9 cellular contexts compared by ENCODE assay signal in genomic region chr2:3223080-3223923, GRCh38.
DNase-seq lines count a peak whose midpoint lies in the region; ATAC-seq and TF ChIP-seq lines count a peak whose summit lies in the region.
"Had no signal": no experiment of that assay in that cellular context is flagged by ENCODE, and none has a peak within 500 bp of the region (broad histone marks: within the 10 kb centered on the region; RNA-seq: fewer than 3 reads in every experiment).

No MANE protein-coding gene starts in this region.

- H3K4me3 ChIP-seq in left lung (no peak overlapping the region), coronary artery (no peak overlapping the region)
- H3K4me3 ChIP-seq: lower lobe of right lung had no signal

- intact Hi-C loops in left lung (cut with DNase I) (no loop called here), left cardiac atrium (cut with DNase I) (no loop called here)

- CTCF ChIA-PET in RWPE1 (lab: Yijun Ruan, JAX), result no interaction called here

- no peaks in the 10 kb centered on the region for H3K27me3 ChIP-seq in left lung

- no peaks in the 10 kb centered on the region for H3K4me1 ChIP-seq in left lung
- H3K4me1 ChIP-seq: lower lobe of right lung had no signal

- ATAC-seq in GM19328 (IDR thresholded peaks at IDR 0.05; ENCODE audit: unreplicated experiment) (peak; percentile 89), HG03354 (IDR thresholded peaks at IDR 0.05; ENCODE audit: poor library complexity, severe bottlenecking, unreplicated experiment) (peak; percentile 89), left lung (peak; percentile 40), left cardiac atrium (no peak)

- peaks cover 0 to 32% of the 10 kb centered on the region in 2 donors for H3K9me3 ChIP-seq in left lung
- H3K9me3 ChIP-seq: lower lobe of right lung had no signal

- H3K27ac ChIP-seq in left lung, result peak overlapping the region in 1 of 2 donors; percentile 41
- H3K27ac ChIP-seq in temporal lobe (ENCODE audit: low read depth, low read length), result peak overlapping the region; percentile 4
- no peak overlapping the region for H3K27ac ChIP-seq in RWPE1
- no peak overlapping the region for H3K27ac ChIP-seq in coronary artery
- H3K27ac ChIP-seq: lower lobe of right lung had no signal

- H3K36me3 ChIP-seq in left lung, result no peaks in the 10 kb centered on the region
- H3K36me3 ChIP-seq: lower lobe of right lung had no signal

- TF ChIP-seq CTCF in left lung (IDR thresholded peaks at IDR 0.05) (no peak), RWPE1 (conservative IDR thresholded peaks at IDR 0.05; ENCODE audit: low read depth) (no peak), coronary artery (IDR thresholded peaks at IDR 0.05) (no peak)

- DNase-seq in activated CD8-positive, alpha-beta memory T cell treated with anti-CD3 and anti-CD28 coated beads, Interleukin-2, amount 50 U/mL, for 48 hours, result peak; percentile 87
- DNase-seq in left lung, result no peak
- DNase-seq in RWPE1 (ENCODE audit: low spot score), result no peak
- DNase-seq in left cardiac atrium, result no peak
- DNase-seq in coronary artery (ENCODE audit: low spot score), result no peak
- DNase-seq: lower lobe of right lung had no signal

- POLR2A ChIA-PET in RWPE1 (lab: Yijun Ruan, JAX; ENCODE audit: low non-redundant PET), result no interaction called here

Comparison
In these comparisons a context has a peak if more than half of its experiments do, and no peak if none do; other contexts are left out.
1. ATAC-seq: peak in GM19328 (single experiment), HG03354 (single experiment) and left lung (single experiment); none in left cardiac atrium (0 of 2).